Comparison of ENCODE assay signal across 1 cellular context in the genomic region with DNA sequence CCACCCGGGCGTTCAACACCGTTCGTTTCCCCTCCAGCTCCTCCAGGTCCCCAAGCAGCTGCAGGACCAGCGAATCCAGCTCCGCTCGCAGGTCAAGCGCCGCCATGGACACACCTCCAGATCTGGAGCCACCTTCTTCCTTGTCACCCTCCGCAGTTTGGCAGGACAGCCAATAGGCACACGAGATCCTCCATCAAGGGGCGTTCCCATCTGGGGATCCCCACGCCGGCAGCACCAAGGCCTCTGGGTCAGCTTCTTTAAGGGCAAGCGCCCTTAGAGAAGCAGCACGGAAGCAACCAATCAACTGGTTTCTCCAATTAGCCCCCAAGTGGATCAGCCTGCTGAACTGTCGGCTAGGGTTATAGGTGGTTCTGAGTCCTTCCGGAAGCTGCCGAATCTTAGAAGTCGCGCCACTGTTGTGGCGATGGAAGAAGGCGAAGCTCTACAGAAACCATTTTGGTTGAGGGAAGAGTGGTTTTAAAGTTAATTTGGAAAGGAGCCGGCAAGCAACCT.
TF ChIP-seq lines count a peak whose summit lies in the region.

No MANE protein-coding gene starts in this region.

TF ChIP-seq in H1, 55 proteins besides CTCF, POLR2A, EP300 and RAD21:
- TF ChIP-seq NRF1 (IDR thresholded peaks at IDR 0.05; ENCODE audit: low read depth, low read length) (no peak), TBP (IDR thresholded peaks at IDR 0.05; ENCODE audit: low read depth, low read length) (peak; percentile 77), TAF7 (optimal IDR thresholded peaks at IDR 0.05; ENCODE audit: borderline replicate concordance, low read depth, low read length) (peak; percentile 57), SP1 (IDR thresholded peaks at IDR 0.05; ENCODE audit: low read depth, low read length) (peak; percentile 66; the same call in 1 of the 2 replicates), SIN3A (conservative IDR thresholded peaks at IDR 0.05 in 1 of 2, IDR thresholded peaks at IDR 0.05 in 1 of 2; ENCODE audit: low read depth in 1 of 2, low read length in 2 of 2) (peak in 1 of 2 experiments; percentile 56; a peak in 2 of 4 replicates), RFX5 (IDR thresholded peaks at IDR 0.05; ENCODE audit: borderline replicate concordance, low read depth, low read length) (no peak), CHD2 (IDR thresholded peaks at IDR 0.05; ENCODE audit: low read length) (0 out of 2 replicates have a peak, but pooled peaks have one; percentile 5), TAF1 (IDR thresholded peaks at IDR 0.05; ENCODE audit: low read depth, low read length) (peak; percentile 77), CBX5 (IDR thresholded peaks at IDR 0.05; ENCODE audit: low read depth, low read length) (no peak), KDM4A (IDR thresholded peaks at IDR 0.05; ENCODE audit: low read depth, low read length, severe bottlenecking) (peak; percentile 85), RBBP5 (IDR thresholded peaks at IDR 0.05; ENCODE audit: borderline replicate concordance, low read depth, low read length) (0 out of 2 replicates have a peak, but pooled peaks have one; percentile 61)
